Comparison of ENCODE assay signal across 34 cellular contexts in genomic region chr1:210556475-210556874, GRCh38.
"Had no signal": no experiment of that assay in that cellular context is flagged by ENCODE, and none has a peak within 500 bp of the region (broad histone marks: within the 10 kb centered on the region; RNA-seq: fewer than 3 reads in every experiment).

No MANE protein-coding gene starts in this region.

- H3K4me3 ChIP-seq: MG63 had no signal

- H3K9me3 ChIP-seq: MG63 had no signal

- DNase-seq: Karpas-422, Kasumi-1, MG63, MM.1S, MV-4-11, NCI-H1048, NCI-H1092, NCI-H1092 treated with DMSO at 0.1 percent for 48 hours, NCI-H1105, NCI-H1105 treated with DMSO at 0.1 percent for 48 hours, NCI-H1417, NCI-H1417 treated with DMSO at 0.1 percent for 48 hours, NCI-H1436, NCI-H1436 treated with DMSO at 0.1 percent for 48 hours, NCI-H146, NCI-H1694, NCI-H1694 treated with DMSO at 0.1 percent for 48 hours, NCI-H187, NCI-H187 treated with DMSO at 0.1 percent for 48 hours, NCI-H1930, NCI-H2029, NCI-H2029 treated with DMSO at 0.1 percent for 48 hours, NCI-H2081, NCI-H2081 treated with DMSO at 0.1 percent for 48 hours, NCI-H2107, NCI-H2171, NCI-H2171 treated with DMSO at 0.1 percent for 48 hours, NCI-H2227 treated with DMSO at 0.1 percent for 48 hours, NCI-H226, NCI-H345, NCI-H446, NCI-H446 treated with DMSO at 0.1 percent for 48 hours, NCI-H510A, NCI-H510A treated with DMSO at 0.1 percent for 48 hours had no signal

- H3K36me3 ChIP-seq: MG63 had no signal

- H3K27me3 ChIP-seq: MG63 had no signal
